Comparison of ENCODE assay signal across 8 cellular contexts in the genomic region with DNA sequence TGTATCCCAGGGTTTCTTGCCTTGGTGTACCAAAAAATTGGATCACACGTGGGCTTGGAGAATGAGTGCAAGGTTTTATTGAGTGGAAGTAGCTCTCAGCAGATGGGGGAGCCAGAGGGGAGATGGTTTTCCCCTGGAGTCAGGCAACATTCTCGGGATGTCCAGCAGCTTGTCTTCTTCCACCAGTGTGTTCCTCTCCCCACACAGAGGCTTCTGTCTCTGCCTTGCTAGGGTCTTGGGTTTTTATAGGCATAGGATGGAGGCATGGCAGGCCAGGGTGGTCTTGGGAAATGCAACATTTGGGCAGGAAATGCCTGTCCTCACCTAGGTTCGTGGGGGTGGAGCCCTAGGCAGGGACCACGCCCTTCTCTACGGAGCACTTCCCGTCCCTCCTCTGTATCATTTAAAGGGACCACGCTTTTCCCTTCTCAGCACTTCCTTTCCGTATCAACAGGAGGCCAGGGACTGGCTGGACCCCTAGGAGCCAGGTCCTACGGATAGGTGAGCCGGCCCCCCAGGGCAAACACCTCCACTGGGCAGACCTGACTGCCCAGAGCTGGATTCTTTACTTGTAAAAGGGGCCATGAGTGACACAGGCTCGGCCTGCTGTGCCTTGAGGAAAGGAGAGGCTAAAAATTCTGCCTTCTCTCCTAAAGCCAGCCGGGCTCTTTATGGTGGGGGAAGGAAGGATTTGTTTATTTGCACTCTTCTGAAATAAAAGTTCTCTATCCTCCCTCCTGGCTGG. TPM values are rescaled to one million over a fixed set of nuclear protein-coding genes. Genes with fewer than 3 reads are reported as not detected.
A peak's percentile ranks its signal among the peaks of the same experiment; 100 is the strongest.
DNase-seq lines count a peak whose midpoint lies in the region; ATAC-seq and TF ChIP-seq lines count a peak whose summit lies in the region.

No MANE protein-coding gene starts in this region.

- no peaks in the 10 kb centered on the region for H3K9me3 ChIP-seq in psoas muscle
- no peaks in the 10 kb centered on the region for H3K9me3 ChIP-seq in vagina

- peak overlapping the region; percentile 63 for H3K27ac ChIP-seq in psoas muscle
- peak overlapping the region; percentile 46 for H3K27ac ChIP-seq in vagina

- H3K27me3 ChIP-seq in psoas muscle (ENCODE audit: insufficient read depth in 3 of 3, low read length in 2 of 3): peaks cover 0 to 8% (median 3%) of the 10 kb centered on the region in 3 donors
- no peaks in the 10 kb centered on the region for H3K27me3 ChIP-seq in vagina

- WGBS in psoas muscle, 3 donors: 58 to 71% (median 64%) methylated on average over 12 of the region's 12 CpGs

- TF ChIP-seq CTCF in psoas muscle (IDR thresholded peaks at IDR 0.05) (no peak), vagina (IDR thresholded peaks at IDR 0.05) (no peak)

- DNase-seq in EL (peak; percentile 72), RKO (ENCODE audit: low spot score) (peak; percentile 85), glomerular visceral epithelial cell (ENCODE audit: extremely low spot score) (peak; percentile 67), psoas muscle (peak; percentile 61 to 74), vagina (ENCODE audit: extremely low spot score in 2 of 2) (no peak), mesenteric fat pad (ENCODE audit: low spot score) (no peak)
- DNase-seq in activated T-helper 1 cell treated with anti-CD3 and anti-CD28 coated beads, Interleukin-2, amount 50 U/mL, for 16 hours (ENCODE audit: low read depth in 1 of 2, low spot score in 1 of 2): peak; percentile 37 to 43

- H3K4me1 ChIP-seq in psoas muscle (peaks cover 5% of the 10 kb centered on the region), vagina (peaks cover 52% of the 10 kb centered on the region)

- intact Hi-C loops in psoas muscle (cut with DNase I) (no loop called here), vagina (cut with DNase I) (no loop called here)

- H3K36me3 ChIP-seq in psoas muscle (ENCODE audit: insufficient read depth in 1 of 2, low read depth in 1 of 2): no peaks in the 10 kb centered on the region
- no peaks in the 10 kb centered on the region for H3K36me3 ChIP-seq in vagina

- ATAC-seq in HG02588 (IDR thresholded peaks at IDR 0.05; ENCODE audit: unreplicated experiment) (peak; percentile 53), psoas muscle (peak in 2 of 4 donors; percentile 57 to 62)

- H3K4me3 ChIP-seq in psoas muscle (peak overlapping the region; percentile 67), vagina (peak overlapping the region; percentile 48 to 50)

- no peak for TF ChIP-seq POLR2A in vagina (IDR thresholded peaks at IDR 0.05)

RNA-seq across cellular contexts. Expression of a gene that starts 55.3 kb away (rescaled TPM):
- under 1 TPM in 2 of 4 donors, not detected in 2; 0.17 to 0.38 TPM for total RNA-seq in psoas muscle
- polyA plus RNA-seq in psoas muscle: under 1 TPM; 0.09 to 0.32 (median 0.12) TPM
- not detected for total RNA-seq in vagina
- total RNA-seq in mesenteric fat pad: 1.00 TPM

Comparison
In these comparisons a context has a peak if more than half of its experiments do, and no peak if none do; other contexts are left out.
1. DNase-seq: peak in EL (single experiment), RKO (single experiment), activated T-helper 1 cell treated with anti-CD3 and anti-CD28 coated beads, Interleukin-2, amount 50 U/mL, for 16 hours (2 of 2), glomerular visceral epithelial cell (single experiment) and psoas muscle (2 of 2); none in vagina (0 of 2) and mesenteric fat pad (single experiment).